Comparison of ENCODE assay signal across 1 cellular context in the genomic region with DNA sequence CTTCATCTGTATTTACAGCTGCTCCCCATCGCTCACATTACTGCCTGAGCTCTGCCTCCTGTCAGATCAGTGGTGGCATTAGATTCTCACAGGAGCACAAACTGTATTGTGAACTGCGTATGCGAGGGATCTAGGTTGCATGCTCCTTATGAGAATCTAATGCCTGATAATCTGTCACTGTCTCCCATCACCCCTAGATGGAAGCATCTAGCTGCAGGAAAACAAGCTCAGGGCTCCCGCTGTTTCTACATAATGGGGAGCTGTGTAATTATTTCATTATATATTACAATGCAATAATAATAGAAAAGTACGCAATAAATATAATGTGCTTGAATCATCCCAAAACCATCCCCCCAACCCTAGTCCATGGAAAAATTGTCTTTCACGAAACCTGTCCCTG.
TF ChIP-seq lines count a peak whose summit lies in the region.

No MANE protein-coding gene starts in this region.

TF ChIP-seq in HepG2, 621 proteins besides CTCF, POLR2A, EP300 and RAD21:
- peak; percentile 61 for TF ChIP-seq STAG1 (CRISPR knock-in tag; IDR thresholded peaks at IDR 0.05)
TF ChIP-seq in HepG2: peak in this region for 1; not testable (repeated sequence) for 620.
